ENCODE assay signal across 16 cellular contexts in genomic region chr22:33470456-33470855, GRCh38.
"Had no signal": no experiment of that assay in that cellular context is flagged by ENCODE, and none has a peak within 500 bp of the region (broad histone marks: within the 10 kb centered on the region; RNA-seq: fewer than 3 reads in every experiment).

No MANE protein-coding gene starts in this region.

- H3K4me3 Mint-ChIP-seq: activated CD4-positive, alpha-beta T cell treated with anti-CD3 and anti-CD28 coated beads, Interleukin-2, amount 10 ng/mL, durations not matched to agents 24 days and 14 days; activated CD8-positive, alpha-beta T cell treated with anti-CD3 and anti-CD28 coated beads, Interleukin-2, amount 10 ng/mL, durations not matched to agents 7 days and 5 days; activated naive CD4-positive, alpha-beta T cell treated with anti-CD3 and anti-CD28 coated beads for 36 hours; activated T-cell treated with anti-CD3 and anti-CD28 coated beads, Interleukin-2, amount 50 U/mL, for 4 hours; naive thymus-derived CD8-positive, alpha-beta T cell had no signal

- H3K27me3 Mint-ChIP-seq: activated CD4-positive, alpha-beta T cell treated with anti-CD3 and anti-CD28 coated beads, Interleukin-2, amount 10 ng/mL, durations not matched to agents 24 days and 14 days had no signal

- ATAC-seq: activated CD8-positive, alpha-beta T cell treated with anti-CD3 and anti-CD28 coated beads, Interleukin-2, amount 10 ng/mL, durations not matched to agents 7 days and 5 days; activated T-cell treated with anti-CD3 and anti-CD28 coated beads, Interleukin-2, amount 50 U/mL, for 4 hours; body of pancreas; left cardiac atrium; naive thymus-derived CD8-positive, alpha-beta T cell; pancreas had no signal

- FAIRE-seq: islet of Langerhans, pancreas had no signal

- H3K4me1 Mint-ChIP-seq: activated CD4-positive, alpha-beta T cell treated with anti-CD3 and anti-CD28 coated beads, Interleukin-2, amount 10 ng/mL, durations not matched to agents 24 days and 14 days; naive thymus-derived CD8-positive, alpha-beta T cell had no signal

- H3K36me3 Mint-ChIP-seq: naive thymus-derived CD8-positive, alpha-beta T cell had no signal

- H3K27ac Mint-ChIP-seq: activated CD4-positive, alpha-beta T cell treated with anti-CD3 and anti-CD28 coated beads, Interleukin-2, amount 10 ng/mL, durations not matched to agents 24 days and 14 days; activated CD8-positive, alpha-beta T cell treated with anti-CD3 and anti-CD28 coated beads, Interleukin-2, amount 10 ng/mL, durations not matched to agents 7 days and 5 days; activated naive CD4-positive, alpha-beta T cell treated with anti-CD3 and anti-CD28 coated beads for 36 hours; naive thymus-derived CD8-positive, alpha-beta T cell had no signal

- H3K9me3 Mint-ChIP-seq: activated CD4-positive, alpha-beta T cell treated with anti-CD3 and anti-CD28 coated beads, Interleukin-2, amount 10 ng/mL, durations not matched to agents 24 days and 14 days; activated naive CD4-positive, alpha-beta T cell treated with anti-CD3 and anti-CD28 coated beads for 36 hours had no signal

- DNase-seq: activated CD4-positive, alpha-beta T cell treated with anti-CD3 and anti-CD28 coated beads, Interleukin-2, amount 10 ng/mL, durations not matched to agents 24 days and 14 days; activated CD4-positive, CD25-positive, alpha-beta regulatory T cell; activated CD8-positive, alpha-beta T cell treated with anti-CD3 and anti-CD28 coated beads, Interleukin-2, amount 10 ng/mL, durations not matched to agents 7 days and 5 days; activated naive CD4-positive, alpha-beta T cell treated with anti-CD3 and anti-CD28 coated beads for 36 hours; activated T-cell treated with anti-CD3 and anti-CD28 coated beads, Interleukin-2, amount 50 U/mL, for 4 hours; body of pancreas; hippocampal formation; left cardiac atrium; mesendoderm; naive thymus-derived CD8-positive, alpha-beta T cell; pancreas; sigmoid colon; stimulated activated CD4-positive, alpha-beta T cell treated with anti-CD3 and anti-CD28 coated beads, Interleukin-4, amount 100 ng/mL, for 24 hours; stimulated activated naive CD4-positive, alpha-beta T cell; thyroid gland had no signal
